In genomic region chr19:46737275-46737654, GRCh38 we compare ENCODE assay signal across 1 cellular context.
TF ChIP-seq lines count a peak whose summit lies in the region.

No MANE protein-coding gene starts in this region.

TF ChIP-seq in HepG2, 621 proteins besides CTCF, POLR2A, EP300 and RAD21:
- TF ChIP-seq MAFF (IDR thresholded peaks at IDR 0.05; ENCODE audit: low read depth, low read length), result no peak
- TF ChIP-seq NFRKB (IDR thresholded peaks at IDR 0.05), result no peak
- no peak for TF ChIP-seq NBN (conservative IDR thresholded peaks at IDR 0.05)
